Comparison of ENCODE assay signal across 1 cellular context in the genomic region with DNA sequence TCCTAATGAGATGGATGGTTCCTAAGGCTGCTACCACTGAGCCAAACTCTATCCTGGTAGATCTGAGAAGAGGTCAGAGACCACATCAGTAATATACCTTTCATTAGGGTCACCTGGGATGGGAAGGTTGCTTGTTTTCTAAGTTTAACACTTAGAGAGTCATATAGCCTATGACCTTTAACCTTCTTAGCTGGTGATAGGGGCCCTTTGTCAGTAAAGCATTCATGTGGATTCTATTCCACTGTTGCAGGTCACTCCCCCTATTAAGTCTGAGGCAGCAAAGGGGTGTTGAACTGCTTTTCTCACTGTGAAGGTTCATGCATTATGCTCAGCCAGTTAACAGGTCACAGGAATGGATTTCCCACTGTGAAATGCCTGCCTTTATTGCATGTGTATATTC.
TF ChIP-seq lines count a peak whose summit lies in the region.

No MANE protein-coding gene starts in this region.

TF ChIP-seq in HepG2, 621 proteins besides CTCF, POLR2A, EP300 and RAD21:
- TF ChIP-seq NR2F6 (IDR thresholded peaks at IDR 0.05) (peak; percentile 51), NR2F6 (CRISPR knock-in tag; IDR thresholded peaks at IDR 0.05) (no peak), CENPBD1 (CRISPR knock-in tag; IDR thresholded peaks at IDR 0.05; ENCODE audit: borderline replicate concordance, low read depth) (no peak)
